ENCODE assay signal across 21 cellular contexts in the genomic region with DNA sequence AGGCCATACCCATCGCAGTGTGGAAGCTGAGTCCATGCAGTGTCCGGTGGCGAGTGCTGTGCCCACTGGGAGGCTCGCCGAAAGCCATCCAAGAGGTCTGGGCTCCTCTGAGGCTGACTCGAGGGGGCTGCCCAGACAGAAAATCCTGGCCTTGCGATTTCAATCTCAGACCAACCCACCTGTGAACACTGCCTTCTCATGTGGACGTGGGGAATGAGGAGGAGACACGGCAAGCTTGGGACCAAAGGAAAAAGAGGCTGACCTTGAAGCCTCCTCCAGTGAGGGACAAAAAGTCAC.
"Had no signal": no experiment of that assay in that cellular context is flagged by ENCODE, and none has a peak within 500 bp of the region (broad histone marks: within the 10 kb centered on the region; RNA-seq: fewer than 3 reads in every experiment).

No MANE protein-coding gene starts in this region.

- DNase-seq: cerebellar nuclear complex; effector memory CD8-positive, alpha-beta T cell; gastrocnemius medialis; lower lobe of right lung; naive thymus-derived CD4-positive, alpha-beta T cell; nucleus accumbens; pancreas; small intestine; stimulated activated CD4-positive, alpha-beta T cell treated with anti-CD3 and anti-CD28 coated beads, Interleukin-2, amount 100 ng/mL, for 48 hours; stimulated activated naive CD8-positive, alpha-beta T cell treated with anti-CD3 and anti-CD28 coated beads, Interleukin-15, Interleukin-2, amounts not matched to agents 100 U/mL and 50 U/mL, for 24 hours; thyroid gland; uterus had no signal

- FAIRE-seq: colon, pancreas, small intestine had no signal

- H3K4me1 ChIP-seq: esophagus muscularis mucosa, lower lobe of right lung, suprapubic skin, thyroid gland, upper lobe of left lung, uterus had no signal

- H3K9me3 ChIP-seq: esophagus muscularis mucosa, gastrocnemius medialis, heart right ventricle, lower lobe of right lung, pancreas, prostate gland, suprapubic skin, thyroid gland, upper lobe of left lung, uterus had no signal

- H3K36me3 ChIP-seq: esophagus muscularis mucosa, gastrocnemius medialis, heart right ventricle, lower lobe of right lung, pancreas, prostate gland, suprapubic skin, thyroid gland, upper lobe of left lung, uterus had no signal

- H3K4me3 ChIP-seq: esophagus muscularis mucosa, gastrocnemius medialis, heart right ventricle, lower lobe of right lung, pancreas, prostate gland, suprapubic skin, thyroid gland, upper lobe of left lung, uterus had no signal

- H3K27me3 ChIP-seq: gastrocnemius medialis, heart right ventricle, pancreas, thyroid gland, upper lobe of left lung, uterus had no signal

- H3K27ac ChIP-seq: epithelial cell of prostate, esophagus muscularis mucosa, heart right ventricle, lower lobe of right lung, pancreas, prostate gland, suprapubic skin, thyroid gland, upper lobe of left lung, uterus had no signal

- ATAC-seq: effector memory CD8-positive, alpha-beta T cell; gastrocnemius medialis; left lobe of liver; lower lobe of right lung; naive thymus-derived CD4-positive, alpha-beta T cell; pancreas; stimulated activated effector memory CD8-positive, alpha-beta T cell treated with anti-CD3 and anti-CD28 coated beads, Interleukin-12 subunit alpha, Interleukin-12 subunit beta, amount 100 ng/mL, for 72 hours; stimulated activated naive CD8-positive, alpha-beta T cell treated with anti-CD3 and anti-CD28 coated beads, Interleukin-15, Interleukin-2, amounts not matched to agents 100 U/mL and 50 U/mL, for 24 hours had no signal
